In genomic region chr19:4724252-4724514, GRCh38 we compare ENCODE assay signal across 8 cellular contexts. TPM values are rescaled to one million over a fixed set of nuclear protein-coding genes. Genes with fewer than 3 reads are reported as not detected.
DNase-seq lines count a peak whose midpoint lies in the region; ATAC-seq and TF ChIP-seq lines count a peak whose summit lies in the region.

No MANE protein-coding gene starts in this region.

- intact Hi-C loops in sigmoid colon (cut with DNase I), result loop anchor here (1.0 to 10.0 kb wide), 4 partner anchors 67 to 251 kb away; partner anchors contain the start of genes FEM1A, PLIN3 and TNFAIP8L1

- WGBS in gastroesophageal sphincter (ENCODE audit: low coverage in 1 of 2), 2 donors, result 0% methylated on average over 1 to 3 of the region's 12 CpGs
- 1% methylated on average over 12 of the region's 12 CpGs for WGBS in sigmoid colon, 2 donors

- H3K27ac ChIP-seq in gastroesophageal sphincter (peak overlapping the region; percentile 59 to 93 (median 92)), sigmoid colon (peak overlapping the region; percentile 82 to 97 (median 91))

- H3K4me1 ChIP-seq in gastroesophageal sphincter (peaks cover 0 to 38% (median 14%) of the 10 kb centered on the region in 3 donors), sigmoid colon (peaks cover 0 to 25% (median 20%) of the 10 kb centered on the region in 4 donors)

- no peak for DNase-seq in sigmoid colon
- no peak for DNase-seq in RPMI8226
- no peak for DNase-seq in NCI-H748 (lab: John Stamatoyannopoulos, UW; ENCODE audit: unreplicated experiment)
- no peak for DNase-seq in COLO668 (lab: John Stamatoyannopoulos, UW; ENCODE audit: unreplicated experiment)

- H3K9me3 ChIP-seq in gastroesophageal sphincter (no peaks in the 10 kb centered on the region), sigmoid colon (no peaks in the 10 kb centered on the region)

- H3K36me3 ChIP-seq in gastroesophageal sphincter, result peaks cover 0 to 27% of the 10 kb centered on the region in 2 donors
- peaks cover 3 to 26% (median 13%) of the 10 kb centered on the region in 4 donors for H3K36me3 ChIP-seq in sigmoid colon

- H3K4me3 ChIP-seq in WI38 (ENCODE audit: low read depth, low read length) (peak overlapping the region; percentile 95), gastroesophageal sphincter (peak overlapping the region; percentile 81 to 97), sigmoid colon (peak overlapping the region; percentile 66 to 100 (median 92))

- peak; percentile 0 for ATAC-seq in GM18909 (IDR thresholded peaks at IDR 0.05; ENCODE audit: poor library complexity, unreplicated experiment)
- peak; percentile 42 for ATAC-seq in gastroesophageal sphincter
- ATAC-seq in GM21423 (IDR thresholded peaks at IDR 0.05; ENCODE audit: unreplicated experiment), result no peak

- TF ChIP-seq EP300 in gastroesophageal sphincter (IDR thresholded peaks at IDR 0.05) (no peak), sigmoid colon (IDR thresholded peaks at IDR 0.05) (no peak)

- TF ChIP-seq CTCF in WI38 (IDR thresholded peaks at IDR 0.05; ENCODE audit: low read depth, low read length) (no peak), gastroesophageal sphincter (IDR thresholded peaks at IDR 0.05) (no peak), sigmoid colon (IDR thresholded peaks at IDR 0.05) (no peak)

- no peaks in the 10 kb centered on the region for H3K27me3 ChIP-seq in gastroesophageal sphincter
- no peaks in the 10 kb centered on the region for H3K27me3 ChIP-seq in sigmoid colon

- TF ChIP-seq POLR2A in gastroesophageal sphincter (IDR thresholded peaks at IDR 0.05), result no peak
- TF ChIP-seq POLR2A in sigmoid colon (IDR thresholded peaks at IDR 0.05), result no peak

RNA-seq across cellular contexts. Expression of gene DPP9, which starts 0.5 kb away (rescaled TPM):
- 10 to 100 TPM; 35.0 to 82.1 (median 42.0) TPM for total RNA-seq in gastroesophageal sphincter
- 10 to 100 TPM; 29.6 to 90.6 (median 40.5) TPM for total RNA-seq in sigmoid colon
- 10 to 100 TPM; 27.6 to 62.6 (median 31.7) TPM for polyA plus RNA-seq in sigmoid colon

RNA-seq across cellular contexts. Expression of gene MYDGF, which starts 54.0 kb away (rescaled TPM):
- total RNA-seq in gastroesophageal sphincter (10 to 100 TPM; 20.5 to 44.6 (median 30.1) TPM), sigmoid colon (10 to 100 TPM; 25.7 to 37.4 (median 34.0) TPM)
- polyA plus RNA-seq in sigmoid colon, result 100 to 1,000 TPM in 1 of 3 donors, 10 to 100 TPM in 2; 34.2 to 200 (median 55.3) TPM
